ENCODE assay signal across 8 cellular contexts in the genomic region with DNA sequence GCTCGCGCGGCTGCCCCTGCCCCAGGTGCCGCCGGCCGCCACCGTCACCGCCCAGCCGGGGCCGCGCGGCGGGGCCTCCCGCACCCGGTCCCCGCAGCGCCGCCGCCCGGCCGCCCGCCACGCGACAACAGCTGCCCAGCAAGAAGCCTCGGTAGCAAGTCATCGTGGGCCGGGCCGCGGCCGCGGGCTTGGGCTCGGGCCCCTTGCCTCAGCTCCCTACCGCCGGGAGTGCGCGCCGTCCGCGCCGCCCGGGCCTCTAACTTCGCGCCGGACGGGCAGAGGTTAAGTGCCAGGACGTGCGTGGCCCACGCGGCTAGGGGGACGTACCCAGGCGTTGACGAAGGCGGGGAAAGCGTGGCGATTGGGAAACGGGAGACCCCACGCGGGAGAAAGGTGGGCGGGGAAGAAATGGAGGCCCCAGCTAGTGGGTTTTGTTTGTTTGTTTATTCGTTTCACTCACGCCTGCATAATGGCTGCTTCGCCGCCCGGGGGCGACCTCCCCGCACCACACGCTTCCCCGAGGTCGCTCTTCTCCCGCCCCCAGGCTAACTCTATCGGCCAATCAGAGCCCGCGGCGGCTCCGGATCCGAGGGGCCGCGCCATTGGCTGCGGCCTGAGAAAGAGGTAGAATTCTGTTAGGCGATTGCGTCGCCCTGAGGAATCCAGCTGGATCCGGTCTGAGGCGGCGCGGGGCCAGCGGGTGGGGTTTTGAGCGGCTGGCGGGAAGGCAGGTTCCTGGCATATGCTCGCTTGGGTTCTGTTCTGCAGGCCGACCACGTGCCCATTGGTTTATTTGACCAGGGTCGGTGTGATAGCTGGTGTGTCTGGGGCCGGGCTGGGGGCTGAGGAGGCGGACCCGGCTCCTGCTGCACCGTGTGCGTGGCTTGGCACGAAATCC. TPM values are rescaled to one million over a fixed set of nuclear protein-coding genes. Genes with fewer than 3 reads are reported as not detected.
DNase-seq lines count a peak whose midpoint lies in the region; ATAC-seq and TF ChIP-seq lines count a peak whose summit lies in the region.

A gene with protein sequence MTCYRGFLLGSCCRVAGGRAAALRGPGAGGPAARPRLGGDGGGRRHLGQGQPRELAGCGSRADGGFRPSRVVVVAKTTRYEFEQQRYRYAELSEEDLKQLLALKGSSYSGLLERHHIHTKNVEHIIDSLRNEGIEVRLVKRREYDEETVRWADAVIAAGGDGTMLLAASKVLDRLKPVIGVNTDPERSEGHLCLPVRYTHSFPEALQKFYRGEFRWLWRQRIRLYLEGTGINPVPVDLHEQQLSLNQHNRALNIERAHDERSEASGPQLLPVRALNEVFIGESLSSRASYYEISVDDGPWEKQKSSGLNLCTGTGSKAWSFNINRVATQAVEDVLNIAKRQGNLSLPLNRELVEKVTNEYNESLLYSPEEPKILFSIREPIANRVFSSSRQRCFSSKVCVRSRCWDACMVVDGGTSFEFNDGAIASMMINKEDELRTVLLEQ (minus strand): TSS at position 290 of the 898 bp plus-strand sequence. CDS start 127 bp downstream, at position 163.

- H3K27me3 Mint-ChIP-seq in T-helper 1 cell treated with Interleukin-12 subunit alpha and Interleukin-12 subunit beta and Interleukin-4 antibody, amounts not matched to agents 30 μg/mL and 1 μg/mL, for 36 hours (ENCODE audit: low read depth) = peaks cover 16% of the 10 kb centered on the region

- H3K4me3 ChIP-seq in upper lobe of right lung = peak within 1 kb of the TSS; percentile 83

- peak within 1 kb of the TSS; percentile 89 for H3K27ac Mint-ChIP-seq in T-helper 1 cell treated with Interleukin-12 subunit alpha and Interleukin-12 subunit beta and Interleukin-4 antibody, amounts not matched to agents 30 μg/mL and 1 μg/mL, for 36 hours

- H3K4me3 Mint-ChIP-seq in T-helper 1 cell treated with Interleukin-12 subunit alpha and Interleukin-12 subunit beta and Interleukin-4 antibody, amounts not matched to agents 30 μg/mL and 1 μg/mL, for 36 hours = peak within 1 kb of the TSS; percentile 91

- DNase-seq in NCI-H1694 (lab: John Stamatoyannopoulos, UW) (peak; percentile 91), amniotic stem cell (lab: John Stamatoyannopoulos, UW) (peak; percentile 90), left cardiac atrium (peak; percentile 96), posterior vena cava (ENCODE audit: low spot score) (peak; percentile 99), upper lobe of right lung (peak; percentile 98)

- H3K27ac ChIP-seq in upper lobe of right lung = peak within 1 kb of the TSS; percentile 95

- peak; percentile 70 for TF ChIP-seq CTCF in upper lobe of right lung (IDR thresholded peaks at IDR 0.05)

- H3K9me3 Mint-ChIP-seq in T-helper 1 cell treated with Interleukin-12 subunit alpha and Interleukin-12 subunit beta and Interleukin-4 antibody, amounts not matched to agents 30 μg/mL and 1 μg/mL, for 36 hours = no peaks in the 10 kb centered on the region

- peaks cover 27% of the 10 kb centered on the region for H3K4me1 Mint-ChIP-seq in T-helper 1 cell treated with Interleukin-12 subunit alpha and Interleukin-12 subunit beta and Interleukin-4 antibody, amounts not matched to agents 30 μg/mL and 1 μg/mL, for 36 hours (ENCODE audit: low read depth)

- H3K36me3 ChIP-seq in upper lobe of right lung = no peaks in the 10 kb centered on the region

- no peaks in the 10 kb centered on the region for H3K36me3 Mint-ChIP-seq in T-helper 1 cell treated with Interleukin-12 subunit alpha and Interleukin-12 subunit beta and Interleukin-4 antibody, amounts not matched to agents 30 μg/mL and 1 μg/mL, for 36 hours (ENCODE audit: low read depth)

- ATAC-seq in HG02885 (IDR thresholded peaks at IDR 0.05; ENCODE audit: poor library complexity, unreplicated experiment) (peak; percentile 91), left cardiac atrium (peak; percentile 93 to 96), upper lobe of right lung (peak; percentile 95)

- peak; percentile 57 for TF ChIP-seq POLR2A in GM15510 (IDR thresholded peaks at IDR 0.05; ENCODE audit: borderline replicate concordance, extremely low read depth, insufficient read length)

- no peaks in the 10 kb centered on the region for H3K9me3 ChIP-seq in upper lobe of right lung

- no peaks in the 10 kb centered on the region for H3K27me3 ChIP-seq in upper lobe of right lung

- intact Hi-C loops in left cardiac atrium (cut with DNase I) (loop anchor here in 1 of 2 donors (10.0 kb wide), 1 partner anchor 63 kb away; the partner anchor contains the start of gene RANBP3L), posterior vena cava (cut with DNase I) (loop anchor here in 1 of 2 donors (10.0 kb wide), 1 partner anchor 63 kb away; the partner anchor contains the start of gene RANBP3L), upper lobe of right lung (cut with DNase I) (no loop called here)

- peaks cover 34% of the 10 kb centered on the region for H3K4me1 ChIP-seq in upper lobe of right lung

RNA-seq across cellular contexts. Expression of the gene that starts here (rescaled TPM):
- total RNA-seq in left cardiac atrium = 10 to 100 TPM; 27.7 to 31.6 TPM
- 10 to 100 TPM; 30.9 to 31.8 TPM for total RNA-seq in posterior vena cava
- total RNA-seq in upper lobe of right lung = 21.1 TPM

Comparison
In these comparisons a context has a peak if more than half of its experiments do, and no peak if none do; other contexts are left out.
1. Peak in every context shown above with its lines: DNase-seq, ATAC-seq, H3K4me3 ChIP-seq and H3K27ac ChIP-seq.